Comparison of ENCODE assay signal across 1 cellular context in genomic region chr5:120394259-120394658, GRCh38.
TF ChIP-seq lines count a peak whose summit lies in the region.

No MANE protein-coding gene starts in this region.

TF ChIP-seq in SK-N-SH treated with all-trans-retinoic acid at 6 μM for 48 hours, 23 proteins besides CTCF, POLR2A, EP300 and RAD21 (continued from another document):
- TF ChIP-seq BACH2 (CRISPR knock-in tag; IDR thresholded peaks at IDR 0.05; ENCODE audit: borderline replicate concordance), result no peak
- no peak for TF ChIP-seq SNAI2 (CRISPR knock-in tag; IDR thresholded peaks at IDR 0.05)
- no peak for TF ChIP-seq ZFP3 (CRISPR knock-in tag; IDR thresholded peaks at IDR 0.05)
- TF ChIP-seq PPARA (CRISPR knock-in tag; IDR thresholded peaks at IDR 0.05; ENCODE audit: borderline replicate concordance), result no peak
- no peak for TF ChIP-seq GLIS3 (CRISPR knock-in tag; IDR thresholded peaks at IDR 0.05)
- TF ChIP-seq OSR1 (CRISPR knock-in tag; IDR thresholded peaks at IDR 0.05), result no peak
- TF ChIP-seq CREB5 (CRISPR knock-in tag; IDR thresholded peaks at IDR 0.05; ENCODE audit: low read depth), result no peak
- no peak for TF ChIP-seq ARNTL (CRISPR knock-in tag; IDR thresholded peaks at IDR 0.05; ENCODE audit: borderline replicate concordance, low read depth)
- no peak for TF ChIP-seq TSHZ2 (CRISPR knock-in tag; IDR thresholded peaks at IDR 0.05)
